29 cellular contexts compared by ENCODE assay signal in genomic region chr10:28698075-28698474, GRCh38.
"Had no signal": no experiment of that assay in that cellular context is flagged by ENCODE, and none has a peak within 500 bp of the region (broad histone marks: within the 10 kb centered on the region; RNA-seq: fewer than 3 reads in every experiment).

No MANE protein-coding gene starts in this region.

- H3K4me1 ChIP-seq: stomach, suprapubic skin, testis, thyroid gland, tibial artery, tibial nerve, transverse colon, upper lobe of left lung, upper lobe of right lung, uterus, vagina had no signal

- H3K27ac Mint-ChIP-seq: stimulated activated effector memory CD8-positive, alpha-beta T cell treated with anti-CD3 and anti-CD28 coated beads, Interleukin-12 subunit alpha, Interleukin-12 subunit beta, amount 100 ng/mL, for 72 hours; stimulated activated memory B cell treated with anti-CD40 and anti-IgM and Interleukin-4, amounts not matched to agents 10 μg/mL and 1 μg/mL and 100 μg/mL, for 72 hours; stimulated activated naive B cell treated with anti-CD40 and anti-IgM and Interleukin-4, amounts not matched to agents 10 μg/mL and 1 μg/mL and 100 μg/mL, for 72 hours; stimulated activated naive CD8-positive, alpha-beta T cell treated with anti-CD3 and anti-CD28 coated beads, Interleukin-15, amount 100 ng/mL, for 72 hours; stimulated activated naive CD8-positive, alpha-beta T cell treated with anti-CD3 and anti-CD28 coated beads, Interleukin-15, Interleukin-2, amounts not matched to agents 100 ng/mL and 50 ng/mL, for 24 hours; type B pancreatic cell had no signal

- DNase-seq: stimulated activated CD4-positive, alpha-beta T cell treated with anti-CD3 and anti-CD28 coated beads, Interleukin-2, amount 100 ng/mL, for 48 hours; stimulated activated CD4-positive, alpha-beta T cell treated with anti-CD3 and anti-CD28 coated beads, Interleukin-4, amount 100 ng/mL, for 1 hour; stimulated activated CD4-positive, alpha-beta T cell treated with anti-CD3 and anti-CD28 coated beads, Interleukin-4, amount 100 ng/mL, for 24 hours; stimulated activated CD4-positive, alpha-beta T cell treated with anti-CD3 and anti-CD28 coated beads, Interleukin-4, amount 100 ng/mL, for 4 hours; stimulated activated CD8-positive, alpha-beta memory T cell treated with anti-CD3 and anti-CD28 coated beads, Interleukin-4, amount 100 ng/mL, for 48 hours; stimulated activated naive B cell treated with anti-CD40 and anti-IgM and Interleukin-4, amounts not matched to agents 10 μg/mL and 1 μg/mL and 100 μg/mL, for 72 hours; stimulated activated naive CD4-positive, alpha-beta T cell; stimulated activated naive CD4-positive, alpha-beta T cell treated with Interleukin-2 at 50 U/mL for 16 hours; stimulated activated naive CD8-positive, alpha-beta T cell treated with anti-CD3 and anti-CD28 coated beads, Interleukin-15, amount 100 ng/mL, for 72 hours; stimulated activated naive CD8-positive, alpha-beta T cell treated with anti-CD3 and anti-CD28 coated beads, Interleukin-15, Interleukin-2, amounts not matched to agents 100 U/mL and 50 U/mL, for 24 hours; stomach; substantia nigra; testis; thyroid gland; tibial artery; transverse colon; trophoblast cell; upper lobe of left lung; upper lobe of right lung; uterus had no signal

- H3K9me3 ChIP-seq: stomach, suprapubic skin, testis, thoracic aorta, thyroid gland, tibial artery, tibial nerve, transverse colon, upper lobe of left lung, upper lobe of right lung, uterus, vagina had no signal

- ATAC-seq: stimulated activated effector memory CD8-positive, alpha-beta T cell treated with anti-CD3 and anti-CD28 coated beads, Interleukin-12 subunit alpha, Interleukin-12 subunit beta, amount 100 ng/mL, for 72 hours; stimulated activated memory B cell treated with anti-CD40 and anti-IgM and Interleukin-4, amounts not matched to agents 10 μg/mL and 1 μg/mL and 100 μg/mL, for 72 hours; stimulated activated naive B cell treated with anti-CD40 and anti-IgM and Interleukin-4, amounts not matched to agents 10 μg/mL and 1 μg/mL and 100 μg/mL, for 72 hours; stimulated activated naive CD8-positive, alpha-beta T cell treated with anti-CD3 and anti-CD28 coated beads, Interleukin-15, amount 100 ng/mL, for 72 hours; stimulated activated naive CD8-positive, alpha-beta T cell treated with anti-CD3 and anti-CD28 coated beads, Interleukin-15, Interleukin-2, amounts not matched to agents 100 U/mL and 50 U/mL, for 24 hours; upper lobe of right lung had no signal

- H3K36me3 Mint-ChIP-seq: stimulated activated effector memory CD8-positive, alpha-beta T cell treated with anti-CD3 and anti-CD28 coated beads, Interleukin-12 subunit alpha, Interleukin-12 subunit beta, amount 100 ng/mL, for 72 hours; stimulated activated memory B cell treated with anti-CD40 and anti-IgM and Interleukin-4, amounts not matched to agents 10 μg/mL and 1 μg/mL and 100 μg/mL, for 72 hours; stimulated activated naive B cell treated with anti-CD40 and anti-IgM and Interleukin-4, amounts not matched to agents 10 μg/mL and 1 μg/mL and 100 μg/mL, for 72 hours; type B pancreatic cell had no signal

- H3K27ac ChIP-seq: stomach, suprapubic skin, testis, thoracic aorta, thyroid gland, tibial artery, tibial nerve, transverse colon, upper lobe of left lung, upper lobe of right lung, uterus, vagina had no signal

- H3K4me3 Mint-ChIP-seq: stimulated activated effector memory CD8-positive, alpha-beta T cell treated with anti-CD3 and anti-CD28 coated beads, Interleukin-12 subunit alpha, Interleukin-12 subunit beta, amount 100 ng/mL, for 72 hours; stimulated activated memory B cell treated with anti-CD40 and anti-IgM and Interleukin-4, amounts not matched to agents 10 μg/mL and 1 μg/mL and 100 μg/mL, for 72 hours; stimulated activated naive B cell treated with anti-CD40 and anti-IgM and Interleukin-4, amounts not matched to agents 10 μg/mL and 1 μg/mL and 100 μg/mL, for 72 hours; stimulated activated naive CD8-positive, alpha-beta T cell treated with anti-CD3 and anti-CD28 coated beads, Interleukin-15, amount 100 ng/mL, for 72 hours; stimulated activated naive CD8-positive, alpha-beta T cell treated with anti-CD3 and anti-CD28 coated beads, Interleukin-15, Interleukin-2, amounts not matched to agents 100 ng/mL and 50 ng/mL, for 24 hours; type B pancreatic cell had no signal

- H3K9me3 Mint-ChIP-seq: stimulated activated effector memory CD8-positive, alpha-beta T cell treated with anti-CD3 and anti-CD28 coated beads, Interleukin-12 subunit alpha, Interleukin-12 subunit beta, amount 100 ng/mL, for 72 hours; stimulated activated naive B cell treated with anti-CD40 and anti-IgM and Interleukin-4, amounts not matched to agents 10 μg/mL and 1 μg/mL and 100 μg/mL, for 72 hours; stimulated activated naive CD8-positive, alpha-beta T cell treated with anti-CD3 and anti-CD28 coated beads, Interleukin-15, amount 100 ng/mL, for 72 hours; stimulated activated naive CD8-positive, alpha-beta T cell treated with anti-CD3 and anti-CD28 coated beads, Interleukin-15, Interleukin-2, amounts not matched to agents 100 ng/mL and 50 ng/mL, for 24 hours; type B pancreatic cell had no signal

- FAIRE-seq: urothelium cell line had no signal

- H3K4me1 Mint-ChIP-seq: stimulated activated effector memory CD8-positive, alpha-beta T cell treated with anti-CD3 and anti-CD28 coated beads, Interleukin-12 subunit alpha, Interleukin-12 subunit beta, amount 100 ng/mL, for 72 hours; stimulated activated memory B cell treated with anti-CD40 and anti-IgM and Interleukin-4, amounts not matched to agents 10 μg/mL and 1 μg/mL and 100 μg/mL, for 72 hours; stimulated activated naive B cell treated with anti-CD40 and anti-IgM and Interleukin-4, amounts not matched to agents 10 μg/mL and 1 μg/mL and 100 μg/mL, for 72 hours; stimulated activated naive CD8-positive, alpha-beta T cell treated with anti-CD3 and anti-CD28 coated beads, Interleukin-15, amount 100 ng/mL, for 72 hours had no signal

- H3K36me3 ChIP-seq: stomach, suprapubic skin, thoracic aorta, thyroid gland, tibial artery, tibial nerve, transverse colon, upper lobe of left lung, upper lobe of right lung, uterus, vagina had no signal

- H3K4me3 ChIP-seq: stomach, suprapubic skin, testis, thoracic aorta, thyroid gland, tibial artery, tibial nerve, transverse colon, upper lobe of left lung, upper lobe of right lung, uterus, vagina had no signal

- H3K27me3 ChIP-seq: testis, thyroid gland, tibial artery, transverse colon, upper lobe of left lung, upper lobe of right lung, uterus, vagina had no signal
